Comparison of ENCODE assay signal across 9 cellular contexts in genomic region chr10:102120987-102121738, GRCh38. TPM values are rescaled to one million over a fixed set of nuclear protein-coding genes. Genes with fewer than 3 reads are reported as not detected.
DNase-seq lines count a peak whose midpoint lies in the region; ATAC-seq and TF ChIP-seq lines count a peak whose summit lies in the region.
"Had no signal": no experiment of that assay in that cellular context is flagged by ENCODE, and none has a peak within 500 bp of the region (broad histone marks: within the 10 kb centered on the region; RNA-seq: fewer than 3 reads in every experiment).

No MANE protein-coding gene starts in this region.

- no peak overlapping the region for H3K9ac ChIP-seq in mammary epithelial cell (ENCODE audit: insufficient read depth, low read length)
- H3K9ac ChIP-seq in smooth muscle cell (ENCODE audit: low read depth), result peak overlapping the region; percentile 92

- peak; percentile 57 for DNase-seq in GM04504 (ENCODE audit: low read depth)
- DNase-seq in NCI-H82 treated with DMSO at 0.1 percent for 48 hours (lab: John Stamatoyannopoulos, UW; ENCODE audit: unreplicated experiment), result peak; percentile 81
- DNase-seq in mammary epithelial cell, result no peak
- DNase-seq in immature natural killer cell, result peak in 2 of 3 donors; percentile 22 to 29
- peak; percentile 52 for DNase-seq in smooth muscle cell (lab: John Stamatoyannopoulos, UW; ENCODE audit: unreplicated experiment)
- DNase-seq in NCI-H1092 treated with DMSO at 0.1 percent for 48 hours (lab: John Stamatoyannopoulos, UW), result no peak
- no peak for DNase-seq in activated gamma-delta T cell (lab: John Stamatoyannopoulos, UW)

- no peak for ATAC-seq in GM18870 (IDR thresholded peaks at IDR 0.05; ENCODE audit: unreplicated experiment)

- H3K4me2 ChIP-seq in mammary epithelial cell (ENCODE audit: insufficient read depth, low read depth, low read length) (peak overlapping the region; percentile 98), smooth muscle cell (peak overlapping the region; percentile 85)

- no peaks in the 10 kb centered on the region for H3K9me3 Mint-ChIP-seq in immature natural killer cell

- H3K27ac ChIP-seq in mammary epithelial cell (ENCODE audit: insufficient read depth, low read depth, low read length), result peak overlapping the region; percentile 18
- H3K27ac ChIP-seq in smooth muscle cell (ENCODE audit: low read depth), result peak overlapping the region; percentile 91

- WGBS in mammary epithelial cell (ENCODE audit: low coverage, missing lambda C conversion rate), result 6% methylated on average over 13 of the region's 15 CpGs
- WGBS in smooth muscle cell (ENCODE audit: low lambda C conversion rate), result under 1% methylated on average over 14 of the region's 15 CpGs

- H3K4me1 ChIP-seq in mammary epithelial cell (ENCODE audit: insufficient read depth, low read length) (peaks cover 34% of the 10 kb centered on the region), smooth muscle cell (ENCODE audit: low read depth) (peaks cover 43% of the 10 kb centered on the region)

- H4K20me1 ChIP-seq in mammary epithelial cell (ENCODE audit: insufficient read depth, low read length) (no peaks in the 10 kb centered on the region), smooth muscle cell (ENCODE audit: low read depth) (peaks cover 16% of the 10 kb centered on the region)

- BruUV-seq in mammary epithelial cell (replicated peaks; lab: Mats Ljungman, UMichigan), result no TSS peak

- H3K36me3 ChIP-seq in mammary epithelial cell (ENCODE audit: insufficient read depth, low read length) (no peaks in the 10 kb centered on the region), smooth muscle cell (ENCODE audit: low read depth) (no peaks in the 10 kb centered on the region)

- peaks cover 28% of the 10 kb centered on the region for H3F3A ChIP-seq in smooth muscle cell (ENCODE audit: low read depth)

- peaks cover 2 to 12% (median 8%) of the 10 kb centered on the region in 3 donors for H3K27me3 Mint-ChIP-seq in immature natural killer cell (ENCODE audit: low read depth in 3 of 3)

- peak overlapping the region; percentile 92 to 98 (median 96) for H3K27ac Mint-ChIP-seq in immature natural killer cell

- CTCF ChIA-PET in mammary epithelial cell (lab: Charles Lee; ENCODE audit: low non-redundant PET), result no interaction called here

- peak overlapping the region; percentile 95 for H2AFZ ChIP-seq in mammary epithelial cell (ENCODE audit: low read depth, low read length)
- peak overlapping the region; percentile 76 for H2AFZ ChIP-seq in smooth muscle cell (ENCODE audit: low read depth)

- H3K27me3 ChIP-seq in mammary epithelial cell (ENCODE audit: insufficient read depth, low read length), result no peaks in the 10 kb centered on the region
- no peaks in the 10 kb centered on the region for H3K27me3 ChIP-seq in smooth muscle cell (ENCODE audit: low read depth)
- H3K27me3 ChIP-seq: foreskin keratinocyte had no signal

- H3K79me2 ChIP-seq in mammary epithelial cell (ENCODE audit: insufficient read depth, low read length) (peaks cover 39% of the 10 kb centered on the region), smooth muscle cell (ENCODE audit: low read depth) (peaks cover 29% of the 10 kb centered on the region)

- H3K4me3 ChIP-seq in mammary epithelial cell (replicated peaks in 1 of 3; ENCODE audit: insufficient read depth in 1 of 3, low read depth in 2 of 3, low read length in 3 of 3), result peak overlapping the region; percentile 79 to 90 (median 81)
- H3K4me3 ChIP-seq in smooth muscle cell, result peak overlapping the region; percentile 74

- in situ Hi-C loops in mammary epithelial cell (cut with MboI; ENCODE audit: low sequenced_read_pairs in 2 of 2), result no loop called here

- no peaks in the 10 kb centered on the region for H3K9me3 ChIP-seq in mammary epithelial cell (replicated peaks; ENCODE audit: insufficient read depth, low read length)
- no peaks in the 10 kb centered on the region for H3K9me3 ChIP-seq in smooth muscle cell (replicated peaks; ENCODE audit: low read depth)

- intact Hi-C loops in mammary epithelial cell (cut with micrococcal nuclease), result loop anchor here (1.0 kb wide), 1 partner anchor 11 kb away; no protein-coding TSS in a partner anchor

- dilution Hi-C loops in mammary epithelial cell (cut with HindIII; ENCODE audit: low sequenced_read_pairs), result no loop called here

- TF ChIP-seq CTCF in mammary epithelial cell (conservative IDR thresholded peaks at IDR 0.05 in 1 of 2, IDR thresholded peaks at IDR 0.05 in 1 of 2; ENCODE audit: extremely low read depth in 1 of 2, insufficient read depth in 1 of 2, low read depth in 1 of 2, low read length in 2 of 2) (no peak), smooth muscle cell (IDR thresholded peaks at IDR 0.05; ENCODE audit: borderline replicate concordance, insufficient read depth, poor library complexity, severe bottlenecking) (no peak)

- H3K4me3 Mint-ChIP-seq in immature natural killer cell, result peak overlapping the region; percentile 85 to 93 (median 90)

- peaks cover 47 to 48% of the 10 kb centered on the region in 2 donors for H3K4me1 Mint-ChIP-seq in immature natural killer cell

- no peaks in the 10 kb centered on the region for H3K36me3 Mint-ChIP-seq in immature natural killer cell

RNA-seq across cellular contexts. Expression of gene LDB1, which starts 1.0 kb away (rescaled TPM):
- total RNA-seq in mammary epithelial cell, result 10 to 100 TPM; 54.3 to 77.1 TPM
- polyA plus RNA-seq in mammary epithelial cell, result 83.6 TPM
- polyA minus RNA-seq in mammary epithelial cell, result 192 TPM
- polyA plus RNA-seq in immature natural killer cell, result 10 to 100 TPM in 2 of 3 donors, 1 to 10 TPM in 1; 5.5 to 24.8 (median 24.2) TPM
- total RNA-seq in smooth muscle cell, result 52.5 and 56.3 TPM in 2 replicates
- 34.4 and 42.9 TPM in 2 replicates for polyA plus RNA-seq in smooth muscle cell

RNA-seq across cellular contexts. Expression of gene PPRC1, which starts 11.7 kb away (rescaled TPM):
- 10 to 100 TPM; 14.5 to 69.0 TPM for total RNA-seq in mammary epithelial cell
- 27.4 TPM for polyA plus RNA-seq in mammary epithelial cell
- 88.8 TPM for polyA minus RNA-seq in mammary epithelial cell
- polyA plus RNA-seq in immature natural killer cell, result 10 to 100 TPM in 1 of 3 donors, 1 to 10 TPM in 2; 3.8 to 10.9 (median 7.5) TPM
- 22.2 and 38.1 TPM in 2 replicates for total RNA-seq in smooth muscle cell
- 36.0 and 39.0 TPM in 2 replicates for polyA plus RNA-seq in smooth muscle cell

RNA-seq across cellular contexts. Expression of gene NOLC1, which starts 31.0 kb away (rescaled TPM):
- total RNA-seq in mammary epithelial cell (100 to 1,000 TPM in 1 of 2 donors, 10 to 100 TPM in 1; 51.2 to 116 TPM), smooth muscle cell (41.2 and 50.5 TPM in 2 replicates)
- polyA plus RNA-seq in mammary epithelial cell (170 TPM), immature natural killer cell (10 to 100 TPM; 15.1 to 80.4 (median 29.4) TPM), smooth muscle cell (44.4 and 46.6 TPM in 2 replicates)
- 74.5 TPM for polyA minus RNA-seq in mammary epithelial cell

RNA-seq across cellular contexts. Expression of gene HPS6, which starts 56.0 kb away (rescaled TPM):
- total RNA-seq in mammary epithelial cell, result 10 to 100 TPM; 26.8 to 39.3 TPM
- 23.3 TPM for polyA plus RNA-seq in mammary epithelial cell
- 41.6 TPM for polyA minus RNA-seq in mammary epithelial cell
- 10 to 100 TPM; 33.3 to 38.4 (median 34.0) TPM for polyA plus RNA-seq in immature natural killer cell
- 11.9 and 13.8 TPM in 2 replicates for total RNA-seq in smooth muscle cell
- 14.3 and 15.6 TPM in 2 replicates for polyA plus RNA-seq in smooth muscle cell

Comparison
In these comparisons a context has a peak if more than half of its experiments do, and no peak if none do; other contexts are left out.
1. DNase-seq: peak in GM04504 (single experiment), NCI-H82 treated with DMSO at 0.1 percent for 48 hours (single experiment), immature natural killer cell (2 of 3) and smooth muscle cell (single experiment); none in mammary epithelial cell (single experiment), NCI-H1092 treated with DMSO at 0.1 percent for 48 hours (single experiment) and activated gamma-delta T cell (single experiment).